ENCODE assay signal across 1 cellular context in genomic region chr17:6471531-6472465, GRCh38.
A peak's percentile ranks its signal among the peaks of the same experiment; 100 is the strongest.
TF ChIP-seq lines count a peak whose summit lies in the region.

No MANE protein-coding gene starts in this region.

TF ChIP-seq in K562, 482 proteins besides CTCF, POLR2A, EP300 and RAD21 (continued from another document):
- TF ChIP-seq FOSL1 (tag; conservative IDR thresholded peaks at IDR 0.05) (peak; percentile 52), ZFP36 (IDR thresholded peaks at IDR 0.05; ENCODE audit: low read depth, low read length, partially characterized antibody) (peak; percentile 92), GTF2A2 (tag; IDR thresholded peaks at IDR 0.05) (no peak), NFIC (IDR thresholded peaks at IDR 0.05) (peak; percentile 56; the same call in 1 of the 2 replicates), HES1 (IDR thresholded peaks at IDR 0.05; ENCODE audit: low read depth) (no peak), ATF3 (IDR thresholded peaks at IDR 0.05) (peak; percentile 36; the same call in 1 of the 2 replicates), ATF3 (CRISPR knock-in tag; conservative IDR thresholded peaks at IDR 0.05) (no peak), BCOR (IDR thresholded peaks at IDR 0.05) (0 out of 2 replicates have a peak, but pooled peaks have one; percentile 14), DACH1 (IDR thresholded peaks at IDR 0.05; ENCODE audit: partially characterized antibody) (no peak), ZNF311 (CRISPR knock-in tag; IDR thresholded peaks at IDR 0.05) (no peak)
- TF ChIP-seq, protein P1, sequence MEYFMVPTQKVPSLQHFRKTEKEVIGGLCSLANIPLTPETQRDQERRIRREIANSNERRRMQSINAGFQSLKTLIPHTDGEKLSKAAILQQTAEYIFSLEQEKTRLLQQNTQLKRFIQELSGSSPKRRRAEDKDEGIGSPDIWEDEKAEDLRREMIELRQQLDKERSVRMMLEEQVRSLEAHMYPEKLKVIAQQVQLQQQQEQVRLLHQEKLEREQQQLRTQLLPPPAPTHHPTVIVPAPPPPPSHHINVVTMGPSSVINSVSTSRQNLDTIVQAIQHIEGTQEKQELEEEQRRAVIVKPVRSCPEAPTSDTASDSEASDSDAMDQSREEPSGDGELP (CRISPR knock-in tag; IDR thresholded peaks at IDR 0.05; ENCODE audit: borderline replicate concordance), result peak; percentile 47; the same call in 1 of the 2 replicates
